11 cellular contexts compared by ENCODE assay signal in genomic region chr12:7093892-7094291, GRCh38.
DNase-seq lines count a peak whose midpoint lies in the region; TF ChIP-seq lines count a peak whose summit lies in the region.
"Had no signal": no experiment of that assay in that cellular context is flagged by ENCODE, and none has a peak within 500 bp of the region (broad histone marks: within the 10 kb centered on the region; RNA-seq: fewer than 3 reads in every experiment).

No MANE protein-coding gene starts in this region.

- DNase-seq in AG20443 (ENCODE audit: low spot score) (peak; percentile 76), fibroblast of gingiva (ENCODE audit: low read depth) (peak; percentile 74), foreskin melanocyte (no peak), GM13976 (ENCODE audit: low spot score) (no peak)
- DNase-seq: activated CD4-positive, alpha-beta T cell treated with anti-CD3 and anti-CD28 coated beads, Interleukin-2, amount 50 U/mL, for 1 hour; activated naive CD4-positive, alpha-beta T cell treated with Interleukin-2 at 50 U/mL for 16 hours; AML-193; left lung; NCI-H187; stimulated activated CD4-positive, alpha-beta T cell treated with anti-CD3 and anti-CD28 coated beads, Interleukin-1b, Interleukin-23, amount 100 ng/mL, for 48 hours; stimulated activated naive CD8-positive, alpha-beta T cell treated with anti-CD3 and anti-CD28 coated beads, Interleukin-15, amount 100 ng/mL, for 72 hours had no signal

- in situ Hi-C loops in GM13976 (cut with MboI; ENCODE audit: low sequenced_read_pairs, unreplicated experiment), result no loop called here

- no peak for TF ChIP-seq CTCF in GM13976 (IDR thresholded peaks at IDR 0.05; ENCODE audit: borderline replicate concordance, control extremely low read depth, extremely low read depth, insufficient read depth, missing control alignments)

Comparison
In these comparisons a context has a peak if more than half of its experiments do, and no peak if none do; other contexts are left out.
1. DNase-seq: peak in AG20443 (single experiment) and fibroblast of gingiva (single experiment); none in foreskin melanocyte (single experiment) and GM13976 (single experiment).